ENCODE assay signal across 24 cellular contexts in the genomic region with DNA sequence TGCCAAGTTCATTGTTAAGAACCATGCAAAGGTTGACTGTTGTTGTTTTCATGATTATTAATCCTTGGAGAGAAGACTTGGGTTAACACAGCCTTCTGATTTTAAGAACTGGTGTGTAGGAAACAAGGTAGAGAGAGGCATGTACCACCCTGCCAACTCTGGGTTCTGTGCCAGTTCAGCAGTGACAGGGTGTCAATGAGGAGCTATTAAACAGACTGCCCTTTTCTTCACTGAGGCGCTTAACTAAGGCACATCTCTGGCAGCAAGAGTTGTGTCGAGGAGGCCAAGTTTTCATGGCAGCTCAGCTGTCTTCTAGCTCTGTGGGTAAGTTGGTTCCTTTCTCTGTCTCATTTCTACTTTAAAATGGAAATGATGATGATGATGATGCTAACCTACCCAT.
"Had no signal": no experiment of that assay in that cellular context is flagged by ENCODE, and none has a peak within 500 bp of the region (broad histone marks: within the 10 kb centered on the region; RNA-seq: fewer than 3 reads in every experiment).

No MANE protein-coding gene starts in this region.

- ATAC-seq: lower lobe of right lung; naive thymus-derived CD8-positive, alpha-beta T cell; pancreas; sciatic nerve; stimulated activated naive B cell treated with anti-CD40 and anti-IgM and Interleukin-4, amounts not matched to agents 10 μg/mL and 1 μg/mL and 100 μg/mL, for 72 hours; stimulated activated naive CD8-positive, alpha-beta T cell treated with anti-CD3 and anti-CD28 coated beads, Interleukin-15, Interleukin-2, amounts not matched to agents 100 U/mL and 50 U/mL, for 24 hours; upper lobe of right lung had no signal

- H3K9me3 ChIP-seq: lower lobe of right lung, pancreas, prostate gland, stomach, testis, thyroid gland, transverse colon, upper lobe of right lung had no signal

- H3K4me3 ChIP-seq: lower lobe of right lung, pancreas, prostate gland, skin epidermis, stomach, testis, thyroid gland, transverse colon, upper lobe of right lung had no signal

- H3K36me3 ChIP-seq: lower lobe of right lung, pancreas, prostate gland, thyroid gland, transverse colon had no signal

- H3K4me1 ChIP-seq: lower lobe of right lung, pancreas, prostate gland, thyroid gland, transverse colon had no signal

- H3K27me3 ChIP-seq: pancreas, stomach, testis, thyroid gland, transverse colon, upper lobe of right lung had no signal

- DNase-seq: glutamatergic neuron; hippocampal formation; kidney glomerular epithelial cell; lower lobe of right lung; mammary epithelial cell; mesenchymal stem cell; naive thymus-derived CD8-positive, alpha-beta T cell; nucleus accumbens; pancreas; posterior cingulate gyrus; stimulated activated CD4-positive, alpha-beta T cell treated with anti-CD3 and anti-CD28 coated beads, Interleukin-12 subunit alpha, Interleukin-12 subunit beta, amount 100 ng/mL, for 4 hours; stimulated activated CD4-positive, alpha-beta T cell treated with anti-CD3 and anti-CD28 coated beads, Interleukin-15, amount 100 ng/mL, for 24 hours; stimulated activated CD4-positive, alpha-beta T cell treated with anti-CD3 and anti-CD28 coated beads, Interleukin-2, amount 100 ng/mL, for 24 hours; stimulated activated CD4-positive, alpha-beta T cell treated with anti-CD3 and anti-CD28 coated beads, Interleukin-4, amount 100 ng/mL, for 1 hour; stimulated activated naive B cell treated with anti-CD40 and anti-IgM and Interleukin-4, amounts not matched to agents 10 μg/mL and 1 μg/mL and 100 μg/mL, for 72 hours; stimulated activated naive CD8-positive, alpha-beta T cell treated with anti-CD3 and anti-CD28 coated beads, Interleukin-15, Interleukin-2, amounts not matched to agents 100 U/mL and 50 U/mL, for 24 hours; stomach; testis; thyroid gland; transverse colon; upper lobe of right lung had no signal

- H3K27ac ChIP-seq: lower lobe of right lung, pancreas, prostate gland, skin epidermis, stomach, testis, thyroid gland, transverse colon, upper lobe of right lung had no signal
